In genomic region chr18:67451952-67452351, GRCh38 we compare ENCODE assay signal across 26 cellular contexts.
"Had no signal": no experiment of that assay in that cellular context is flagged by ENCODE, and none has a peak within 500 bp of the region (broad histone marks: within the 10 kb centered on the region; RNA-seq: fewer than 3 reads in every experiment).

No MANE protein-coding gene starts in this region.

- H3K4me1 Mint-ChIP-seq: IgD-negative memory B cell had no signal

- H3K36me3 Mint-ChIP-seq: IgD-negative memory B cell had no signal

- H3K27ac ChIP-seq: cardiac muscle cell, SK-N-MC had no signal

- H3K27me3 ChIP-seq: cardiac muscle cell had no signal

- H3K36me3 ChIP-seq: cardiac muscle cell had no signal

- H3K4me3 ChIP-seq: cardiac muscle cell, SK-N-MC had no signal

- H3K27ac Mint-ChIP-seq: activated CD8-positive, alpha-beta memory T cell treated with anti-CD3 and anti-CD28 coated beads, Interleukin-2, amount 10 ng/mL, durations not matched to agents 7 days and 5 days; activated naive CD4-positive, alpha-beta T cell treated with anti-CD3 and anti-CD28 coated beads, Interleukin-2, amount 50 U/mL, for 72 hours; activated naive CD8-positive, alpha-beta T cell treated with anti-CD3 and anti-CD28 coated beads, Interleukin-2, amount 50 U/mL, for 24 hours; brain; IgD-negative memory B cell had no signal

- H3K4me3 Mint-ChIP-seq: activated CD8-positive, alpha-beta memory T cell treated with anti-CD3 and anti-CD28 coated beads, Interleukin-2, amount 10 ng/mL, durations not matched to agents 7 days and 5 days; activated naive CD8-positive, alpha-beta T cell treated with anti-CD3 and anti-CD28 coated beads, Interleukin-2, amount 50 U/mL, for 24 hours; activated T-cell treated with anti-CD3 and anti-CD28 coated beads, Interleukin-2, amount 50 U/mL, for 4 hours; brain; IgD-negative memory B cell; T-cell had no signal

- DNase-seq: activated CD4-positive, alpha-beta T cell treated with anti-CD3 and anti-CD28 coated beads for 48 hours; activated CD4-positive, alpha-beta T cell treated with anti-CD3 and anti-CD28 coated beads, Interleukin-2, amount 50 U/mL, for 48 hours; activated CD8-positive, alpha-beta memory T cell treated with anti-CD3 and anti-CD28 coated beads, Interleukin-2, amount 10 ng/mL, durations not matched to agents 7 days and 5 days; activated effector memory CD4-positive, alpha-beta T cell treated with anti-CD3 and anti-CD28 coated beads, Interleukin-2, amount 50 U/mL, for 16 hours; activated naive CD4-positive, alpha-beta T cell treated with Interleukin-2 at 50 U/mL for 16 hours; activated naive CD8-positive, alpha-beta T cell treated with anti-CD3 and anti-CD28 coated beads, Interleukin-2, amount 50 U/mL, for 24 hours; activated T-cell treated with anti-CD3 and anti-CD28 coated beads, Interleukin-2, amount 50 U/mL, for 4 hours; amygdala; cerebellar nuclear complex; KG1; MV-4-11; NCI-H1105; NCI-H1436; NCI-H187; NCI-H2081; NCI-H510A treated with DMSO at 0.1 percent for 48 hours; NCI-H69; T-cell; T-helper 2 cell; T1000 had no signal

- ATAC-seq: activated CD4-positive, CD25-positive, alpha-beta regulatory T cell treated with anti-CD3 and anti-CD28 coated beads, Interleukin-2, amount 50 U/mL, for 24 hours; activated CD8-positive, alpha-beta memory T cell treated with anti-CD3 and anti-CD28 coated beads, Interleukin-2, amount 10 ng/mL, durations not matched to agents 7 days and 5 days; activated naive CD8-positive, alpha-beta T cell treated with anti-CD3 and anti-CD28 coated beads, Interleukin-2, amount 50 U/mL, for 24 hours had no signal
